29 cellular contexts compared by ENCODE assay signal in the genomic region with DNA sequence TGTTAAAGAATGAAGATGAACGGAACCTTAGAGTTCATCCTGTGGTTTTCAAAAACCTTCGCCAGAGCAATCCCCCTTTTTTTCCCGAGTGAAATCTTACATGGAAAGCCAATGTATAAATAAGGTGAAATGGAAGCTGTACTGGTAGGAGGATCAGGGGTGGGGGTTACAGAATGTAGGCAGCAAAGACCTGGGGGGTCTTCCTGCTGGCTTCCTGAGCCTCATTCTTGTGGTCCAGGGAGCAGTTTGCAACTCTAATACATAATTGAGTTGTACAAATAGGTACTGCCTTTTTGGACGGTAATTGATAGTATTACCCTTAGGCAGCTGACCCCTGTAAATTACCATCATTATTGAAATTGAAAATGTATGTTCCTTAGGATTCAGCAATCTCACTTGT.
"Had no signal": no experiment of that assay in that cellular context is flagged by ENCODE, and none has a peak within 500 bp of the region (broad histone marks: within the 10 kb centered on the region; RNA-seq: fewer than 3 reads in every experiment).

No MANE protein-coding gene starts in this region.

- H3K27me3 ChIP-seq: ascending aorta, body of pancreas, SJCRH30 had no signal

- H3K27ac Mint-ChIP-seq: activated CD4-positive, alpha-beta memory T cell treated with anti-CD3 and anti-CD28 coated beads for 36 hours; activated CD4-positive, alpha-beta T cell treated with anti-CD3 and anti-CD28 coated beads, Interleukin-2, amount 10 ng/mL, durations not matched to agents 7 days and 5 days; activated naive CD8-positive, alpha-beta T cell treated with anti-CD3 and anti-CD28 coated beads, Interleukin-2, amount 50 U/mL, for 24 hours; T-helper 1 cell treated with Interleukin-12 subunit alpha and Interleukin-12 subunit beta and Interleukin-4 antibody, amounts not matched to agents 30 μg/mL and 1 μg/mL, for 36 hours had no signal

- H3K9me3 Mint-ChIP-seq: activated CD4-positive, alpha-beta memory T cell treated with anti-CD3 and anti-CD28 coated beads for 36 hours; activated CD4-positive, alpha-beta T cell treated with anti-CD3 and anti-CD28 coated beads, Interleukin-2, amount 10 ng/mL, durations not matched to agents 7 days and 5 days; activated naive CD4-positive, alpha-beta T cell treated with anti-CD3 and anti-CD28 coated beads, Interleukin-2, amount 50 U/mL, for 72 hours; activated naive CD8-positive, alpha-beta T cell treated with anti-CD3 and anti-CD28 coated beads, Interleukin-2, amount 50 U/mL, for 24 hours; activated T-cell treated with anti-CD3 and anti-CD28 coated beads, Interleukin-2, amount 50 U/mL, for 4 hours; T-helper 1 cell treated with Interleukin-12 subunit alpha and Interleukin-12 subunit beta and Interleukin-4 antibody, amounts not matched to agents 30 μg/mL and 1 μg/mL, for 36 hours; WTC11 had no signal

- H3K27ac ChIP-seq: SJCRH30 had no signal

- H3K4me3 ChIP-seq: ascending aorta, body of pancreas, SJCRH30 had no signal

- H3K27me3 Mint-ChIP-seq: activated CD4-positive, alpha-beta memory T cell treated with anti-CD3 and anti-CD28 coated beads for 36 hours; activated CD4-positive, alpha-beta T cell treated with anti-CD3 and anti-CD28 coated beads, Interleukin-2, amount 10 ng/mL, durations not matched to agents 7 days and 5 days; activated naive CD8-positive, alpha-beta T cell treated with anti-CD3 and anti-CD28 coated beads, Interleukin-2, amount 50 U/mL, for 24 hours had no signal

- ATAC-seq: activated naive CD4-positive, alpha-beta T cell treated with anti-CD3 and anti-CD28 coated beads, Interleukin-2, amount 50 U/mL, for 72 hours; activated naive CD8-positive, alpha-beta T cell treated with anti-CD3 and anti-CD28 coated beads, Interleukin-2, amount 50 U/mL, for 24 hours; activated T-cell treated with anti-CD3 and anti-CD28 coated beads, Interleukin-2, amount 50 U/mL, for 4 hours; body of pancreas; Panc1; SK-N-SH treated with all-trans-retinoic acid at 6 μM for 48 hours; WTC11 had no signal

- DNase-seq: activated CD4-positive, alpha-beta memory T cell treated with anti-CD3 and anti-CD28 coated beads for 36 hours; activated CD4-positive, alpha-beta T cell treated with anti-CD3 and anti-CD28 coated beads, Interleukin-2, amount 10 ng/mL, durations not matched to agents 7 days and 5 days; activated CD4-positive, CD25-positive, alpha-beta regulatory T cell treated with anti-CD3 and anti-CD28 coated beads, Interleukin-2, amount 50 U/mL, for 72 hours; activated CD8-positive, alpha-beta memory T cell treated with anti-CD3 and anti-CD28 coated beads for 24 hours; activated effector memory CD4-positive, alpha-beta T cell treated with anti-CD3 and anti-CD28 coated beads, Interleukin-2, amount 50 U/mL, for 16 hours; activated naive CD4-positive, alpha-beta T cell treated with Interleukin-2 at 50 U/mL for 16 hours; activated naive CD8-positive, alpha-beta T cell treated with anti-CD3 and anti-CD28 coated beads, Interleukin-2, amount 50 U/mL, for 24 hours; activated T-cell treated with anti-CD3 and anti-CD28 coated beads, Interleukin-2, amount 50 U/mL, for 4 hours; amniotic stem cell; body of pancreas; Kasumi-1; KBM-7; NCI-H1048; NCI-H1694; NCI-H2029; NCI-H2107; NCI-H2171 treated with DMSO at 0.1 percent for 48 hours; NCI-H226; NCI-H526; NK-92 treated with Interleukin-12 subunit alpha and Interleukin-12 subunit beta, amount 100 ng/mL, for 24 hours; OCI-M1; Right ventricle myocardium superior; SJCRH30 had no signal

- H3K36me3 ChIP-seq: ascending aorta, SJCRH30 had no signal

- H3K9me3 ChIP-seq: ascending aorta, body of pancreas, SJCRH30 had no signal

- H3K4me3 Mint-ChIP-seq: activated CD4-positive, alpha-beta memory T cell treated with anti-CD3 and anti-CD28 coated beads for 36 hours; activated CD4-positive, alpha-beta T cell treated with anti-CD3 and anti-CD28 coated beads, Interleukin-2, amount 10 ng/mL, durations not matched to agents 7 days and 5 days; activated naive CD8-positive, alpha-beta T cell treated with anti-CD3 and anti-CD28 coated beads, Interleukin-2, amount 50 U/mL, for 24 hours; activated T-cell treated with anti-CD3 and anti-CD28 coated beads, Interleukin-2, amount 50 U/mL, for 4 hours; T-helper 1 cell treated with Interleukin-12 subunit alpha and Interleukin-12 subunit beta and Interleukin-4 antibody, amounts not matched to agents 30 μg/mL and 1 μg/mL, for 36 hours; WTC11 had no signal
